8 cellular contexts compared by ENCODE assay signal in genomic region chr7:133082390-133082766, GRCh38. TPM values are rescaled to one million over a fixed set of nuclear protein-coding genes. Genes with fewer than 3 reads are reported as not detected.
DNase-seq lines count a peak whose midpoint lies in the region; ATAC-seq lines count a peak whose summit lies in the region.

No MANE protein-coding gene starts in this region.

- DNase-seq in CD4-positive, alpha-beta memory T cell, result no peak
- DNase-seq in adipocyte (ENCODE audit: low read depth), result no peak
- no peak for DNase-seq in SHP77 treated with DMSO at 0.1 percent for 48 hours (lab: John Stamatoyannopoulos, UW)
- no peak for DNase-seq in NCI-H748 treated with DMSO at 0.1 percent for 48 hours (lab: John Stamatoyannopoulos, UW)

- H3K27ac ChIP-seq in CD4-positive, alpha-beta memory T cell (ENCODE audit: low read depth, low read length), result peak overlapping the region; percentile 92

- peaks cover 30% of the 10 kb centered on the region for H3K4me1 ChIP-seq in CD4-positive, alpha-beta memory T cell (ENCODE audit: insufficient read depth, low read length)
- H3K4me1 ChIP-seq in adipocyte (ENCODE audit: control insufficient read depth, insufficient read depth, low read length) (peaks cover 20% of the 10 kb centered on the region), neuron (ENCODE audit: insufficient read depth, low read length) (peaks cover 14% of the 10 kb centered on the region)

- no peaks in the 10 kb centered on the region for H3K9me3 Mint-ChIP-seq in CD4-positive, alpha-beta memory T cell

- POLR2A ChIA-PET in CD4-positive, alpha-beta memory T cell (lab: Charles Lee; ENCODE audit: partially characterized antibody), result interaction anchor here (0.9 to 1.5 kb wide), 6 partner anchors 107 to 1564 kb away, joined by 3 to 7 read pairs (median 3); partner anchors contain the start of genes EXOC4 and LRGUK

- CTCF ChIA-PET in CD4-positive, alpha-beta memory T cell (lab: Charles Lee; ENCODE audit: partially characterized antibody), result interaction anchor here (0.9 kb wide), 1 partner anchor 170 kb away, joined by 3 read pairs; the partner anchor contains the start of gene EXOC4

- no peaks in the 10 kb centered on the region for H3K9me3 ChIP-seq in CD4-positive, alpha-beta memory T cell (ENCODE audit: control insufficient read depth in 1 of 2, low read length in 2 of 2)
- no peaks in the 10 kb centered on the region for H3K9me3 ChIP-seq in adipocyte (ENCODE audit: control insufficient read depth, low read length)
- no peaks in the 10 kb centered on the region for H3K9me3 ChIP-seq in neuron (ENCODE audit: low read length)

- H3K27me3 ChIP-seq in CD4-positive, alpha-beta memory T cell (ENCODE audit: insufficient read depth, low read length), result no peaks in the 10 kb centered on the region
- H3K27me3 ChIP-seq in adipocyte (replicated peaks; ENCODE audit: control insufficient read depth, insufficient read depth, low read length) (no peaks in the 10 kb centered on the region), neuron (ENCODE audit: insufficient read depth, low read length) (no peaks in the 10 kb centered on the region)

- H3K9ac ChIP-seq in adipocyte (ENCODE audit: low read length), result no peak overlapping the region

- intact Hi-C loops in CD4-positive, alpha-beta memory T cell (cut with micrococcal nuclease), result loop anchor here (1.0 to 10.0 kb wide), 2 partner anchors 170 to 428 kb away; no protein-coding TSS in a partner anchor

- H3K27me3 Mint-ChIP-seq in CD4-positive, alpha-beta memory T cell, result no peaks in the 10 kb centered on the region

- peaks cover 3 to 5% of the 10 kb centered on the region in 2 donors for H3K36me3 Mint-ChIP-seq in CD4-positive, alpha-beta memory T cell

- ATAC-seq in HG03060 (IDR thresholded peaks at IDR 0.05; ENCODE audit: low read depth, unreplicated experiment), result peak; percentile 1
- no peak for ATAC-seq in HG02759 (IDR thresholded peaks at IDR 0.05; ENCODE audit: unreplicated experiment)
- ATAC-seq in HG02571 (IDR thresholded peaks at IDR 0.05; ENCODE audit: unreplicated experiment), result no peak

- H2AFZ ChIP-seq in neuron (ENCODE audit: low read depth, low read length), result peak overlapping the region; percentile 81

- H3K4me1 Mint-ChIP-seq in CD4-positive, alpha-beta memory T cell, result peaks cover 16 to 34% (median 23%) of the 10 kb centered on the region in 4 donors

- no peak overlapping the region for H3K4me3 ChIP-seq in CD4-positive, alpha-beta memory T cell (ENCODE audit: low read length in 2 of 2)
- H3K4me3 ChIP-seq in adipocyte (ENCODE audit: low read length) (peak overlapping the region; percentile 89), neuron (ENCODE audit: low read length) (peak overlapping the region; percentile 33)

- peak overlapping the region; percentile 88 to 95 (median 95) for H3K27ac Mint-ChIP-seq in CD4-positive, alpha-beta memory T cell

- H3K36me3 ChIP-seq in CD4-positive, alpha-beta memory T cell (ENCODE audit: insufficient read depth, low read length), result no peaks in the 10 kb centered on the region
- H3K36me3 ChIP-seq in adipocyte (ENCODE audit: control insufficient read depth, insufficient read depth, low read length, severe bottlenecking) (peaks cover 3% of the 10 kb centered on the region), neuron (ENCODE audit: insufficient read depth, low read length) (peaks cover 5% of the 10 kb centered on the region)

- peak overlapping the region; percentile 82 to 96 (median 92) for H3K4me3 Mint-ChIP-seq in CD4-positive, alpha-beta memory T cell

RNA-seq across cellular contexts. Expression of gene CHCHD3, which starts 0.5 kb away (rescaled TPM):
- total RNA-seq in CD4-positive, alpha-beta memory T cell, result 10 to 100 TPM; 25.2 to 25.7 TPM
- polyA plus RNA-seq in CD4-positive, alpha-beta memory T cell, result 10 to 100 TPM; 45.5 to 77.3 TPM

Comparison
In these comparisons a context has a peak if more than half of its experiments do, and no peak if none do; other contexts are left out.
1. H3K4me3 ChIP-seq: peak in adipocyte (single experiment) and neuron (single experiment); none in CD4-positive, alpha-beta memory T cell (0 of 2).